ENCODE assay signal across 19 cellular contexts in the genomic region with DNA sequence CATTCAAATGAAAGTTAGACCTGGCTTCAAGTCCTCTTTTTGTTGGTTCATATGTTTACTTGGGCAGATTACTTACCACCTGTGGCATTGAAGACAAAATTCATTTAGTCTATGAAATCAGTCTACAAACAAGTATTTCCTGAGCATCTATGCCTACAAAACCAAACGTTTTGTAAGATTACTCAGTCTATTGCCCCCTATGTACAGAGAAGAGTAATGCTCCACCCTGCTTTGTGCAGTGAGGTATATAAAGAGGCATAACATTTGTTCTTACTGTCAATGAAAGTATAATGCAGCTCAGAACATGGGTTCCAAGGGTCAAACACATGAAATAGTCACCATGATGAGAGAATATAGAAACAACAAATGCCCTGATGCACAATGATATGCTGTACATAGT.
"Had no signal": no experiment of that assay in that cellular context is flagged by ENCODE, and none has a peak within 500 bp of the region (broad histone marks: within the 10 kb centered on the region; RNA-seq: fewer than 3 reads in every experiment).

No MANE protein-coding gene starts in this region.

- H3K9me3 ChIP-seq: psoas muscle, stomach, thoracic aorta had no signal

- DNase-seq: activated CD4-positive, alpha-beta memory T cell treated with anti-CD3 and anti-CD28 coated beads for 36 hours; activated gamma-delta T cell treated with Interleukin-2 at 50 U/mL for 16 hours; activated naive CD8-positive, alpha-beta T cell treated with anti-CD3 and anti-CD28 coated beads for 36 hours; activated T-cell treated with anti-CD3 and anti-CD28 coated beads, Interleukin-2, amount 50 U/mL, for 48 hours; brain microvascular endothelial cell; cerebellar nuclear complex; dermis blood vessel endothelial cell; hypothalamus; immature natural killer cell; left cardiac atrium; natural killer cell; occipital lobe; psoas muscle; stimulated activated CD4-positive, alpha-beta T cell treated with anti-CD3 and anti-CD28 coated beads, Interleukin-4, amount 100 ng/mL, for 1 hour; stimulated activated CD8-positive, alpha-beta memory T cell treated with anti-CD3 and anti-CD28 coated beads, Interleukin-4, amount 100 ng/mL, for 48 hours; stomach had no signal

- H3K4me1 Mint-ChIP-seq: activated naive CD8-positive, alpha-beta T cell treated with anti-CD3 and anti-CD28 coated beads for 36 hours; immature natural killer cell; natural killer cell had no signal

- H3K4me3 ChIP-seq: lung, psoas muscle, stomach, thoracic aorta had no signal

- H3K27ac Mint-ChIP-seq: activated CD4-positive, alpha-beta memory T cell treated with anti-CD3 and anti-CD28 coated beads for 36 hours; activated naive CD8-positive, alpha-beta T cell treated with anti-CD3 and anti-CD28 coated beads for 36 hours; immature natural killer cell; natural killer cell had no signal

- H3K27ac ChIP-seq: brain microvascular endothelial cell, psoas muscle, stomach, thoracic aorta had no signal

- ATAC-seq: esophagus mucosa, left cardiac atrium, natural killer cell, psoas muscle had no signal

- H3K9me3 Mint-ChIP-seq: activated CD4-positive, alpha-beta memory T cell treated with anti-CD3 and anti-CD28 coated beads for 36 hours; activated naive CD8-positive, alpha-beta T cell treated with anti-CD3 and anti-CD28 coated beads for 36 hours; natural killer cell had no signal

- H3K27me3 Mint-ChIP-seq: activated naive CD8-positive, alpha-beta T cell treated with anti-CD3 and anti-CD28 coated beads for 36 hours had no signal

- H3K4me1 ChIP-seq: psoas muscle, stomach had no signal

- H3K4me3 Mint-ChIP-seq: activated CD4-positive, alpha-beta memory T cell treated with anti-CD3 and anti-CD28 coated beads for 36 hours; activated naive CD8-positive, alpha-beta T cell treated with anti-CD3 and anti-CD28 coated beads for 36 hours; immature natural killer cell; natural killer cell had no signal

- H3K27me3 ChIP-seq: brain microvascular endothelial cell, stomach had no signal

- H3K36me3 ChIP-seq: brain microvascular endothelial cell, stomach, thoracic aorta had no signal

- H3K36me3 Mint-ChIP-seq: activated CD4-positive, alpha-beta memory T cell treated with anti-CD3 and anti-CD28 coated beads for 36 hours; activated naive CD8-positive, alpha-beta T cell treated with anti-CD3 and anti-CD28 coated beads for 36 hours; immature natural killer cell; natural killer cell had no signal
